Comparison of ENCODE assay signal across 2 cellular contexts in the genomic region with DNA sequence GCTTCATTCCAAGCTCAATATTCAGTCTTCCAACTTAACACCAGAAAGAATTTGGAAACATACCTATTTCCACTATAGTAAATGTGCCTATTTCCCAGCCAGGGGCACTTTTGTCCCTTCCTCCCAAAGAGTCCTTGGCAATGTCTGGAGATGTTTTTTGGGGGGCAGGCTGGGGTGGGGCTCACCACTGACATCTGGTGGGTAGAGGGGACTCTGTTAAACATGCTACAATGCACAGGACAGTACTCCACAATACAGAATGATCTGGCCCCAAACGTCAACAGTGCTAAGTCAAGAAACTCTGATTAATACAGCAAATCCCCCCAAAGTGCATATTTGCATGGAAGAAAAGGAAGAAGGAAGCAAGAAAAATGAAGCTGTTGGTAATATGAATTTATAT.
TF ChIP-seq lines count a peak whose summit lies in the region.

No MANE protein-coding gene starts in this region.

TF ChIP-seq in HCT116, 20 proteins besides CTCF, POLR2A, EP300 and RAD21 (continued from another document):
- TF ChIP-seq, protein P1, sequence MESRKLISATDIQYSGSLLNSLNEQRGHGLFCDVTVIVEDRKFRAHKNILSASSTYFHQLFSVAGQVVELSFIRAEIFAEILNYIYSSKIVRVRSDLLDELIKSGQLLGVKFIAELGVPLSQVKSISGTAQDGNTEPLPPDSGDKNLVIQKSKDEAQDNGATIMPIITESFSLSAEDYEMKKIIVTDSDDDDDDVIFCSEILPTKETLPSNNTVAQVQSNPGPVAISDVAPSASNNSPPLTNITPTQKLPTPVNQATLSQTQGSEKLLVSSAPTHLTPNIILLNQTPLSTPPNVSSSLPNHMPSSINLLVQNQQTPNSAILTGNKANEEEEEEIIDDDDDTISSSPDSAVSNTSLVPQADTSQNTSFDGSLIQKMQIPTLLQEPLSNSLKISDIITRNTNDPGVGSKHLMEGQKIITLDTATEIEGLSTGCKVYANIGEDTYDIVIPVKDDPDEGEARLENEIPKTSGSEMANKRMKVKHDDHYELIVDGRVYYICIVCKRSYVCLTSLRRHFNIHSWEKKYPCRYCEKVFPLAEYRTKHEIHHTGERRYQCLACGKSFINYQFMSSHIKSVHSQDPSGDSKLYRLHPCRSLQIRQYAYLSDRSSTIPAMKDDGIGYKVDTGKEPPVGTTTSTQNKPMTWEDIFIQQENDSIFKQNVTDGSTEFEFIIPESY (IDR thresholded peaks at IDR 0.05; ENCODE audit: extremely low read depth, insufficient replicate concordance, low read length): no peak
- no peak for TF ChIP-seq JUND (IDR thresholded peaks at IDR 0.05)
- no peak for TF ChIP-seq TCF7L2 (IDR thresholded peaks at IDR 0.05; ENCODE audit: borderline replicate concordance, extremely low read depth, insufficient read depth, insufficient read length)
- TF ChIP-seq ELF1 (IDR thresholded peaks at IDR 0.05; ENCODE audit: borderline replicate concordance, low read depth): no peak
- TF ChIP-seq POLR2AphosphoS5 (IDR thresholded peaks at IDR 0.05; ENCODE audit: low read depth, low read length): no peak
- no peak for TF ChIP-seq FOSL1 (IDR thresholded peaks at IDR 0.05; ENCODE audit: low read depth)
- no peak for TF ChIP-seq CEBPB (IDR thresholded peaks at IDR 0.05; ENCODE audit: low read depth)

TF ChIP-seq in WTC11, 78 proteins besides CTCF, POLR2A, EP300 and RAD21:
- TF ChIP-seq, protein P2, sequence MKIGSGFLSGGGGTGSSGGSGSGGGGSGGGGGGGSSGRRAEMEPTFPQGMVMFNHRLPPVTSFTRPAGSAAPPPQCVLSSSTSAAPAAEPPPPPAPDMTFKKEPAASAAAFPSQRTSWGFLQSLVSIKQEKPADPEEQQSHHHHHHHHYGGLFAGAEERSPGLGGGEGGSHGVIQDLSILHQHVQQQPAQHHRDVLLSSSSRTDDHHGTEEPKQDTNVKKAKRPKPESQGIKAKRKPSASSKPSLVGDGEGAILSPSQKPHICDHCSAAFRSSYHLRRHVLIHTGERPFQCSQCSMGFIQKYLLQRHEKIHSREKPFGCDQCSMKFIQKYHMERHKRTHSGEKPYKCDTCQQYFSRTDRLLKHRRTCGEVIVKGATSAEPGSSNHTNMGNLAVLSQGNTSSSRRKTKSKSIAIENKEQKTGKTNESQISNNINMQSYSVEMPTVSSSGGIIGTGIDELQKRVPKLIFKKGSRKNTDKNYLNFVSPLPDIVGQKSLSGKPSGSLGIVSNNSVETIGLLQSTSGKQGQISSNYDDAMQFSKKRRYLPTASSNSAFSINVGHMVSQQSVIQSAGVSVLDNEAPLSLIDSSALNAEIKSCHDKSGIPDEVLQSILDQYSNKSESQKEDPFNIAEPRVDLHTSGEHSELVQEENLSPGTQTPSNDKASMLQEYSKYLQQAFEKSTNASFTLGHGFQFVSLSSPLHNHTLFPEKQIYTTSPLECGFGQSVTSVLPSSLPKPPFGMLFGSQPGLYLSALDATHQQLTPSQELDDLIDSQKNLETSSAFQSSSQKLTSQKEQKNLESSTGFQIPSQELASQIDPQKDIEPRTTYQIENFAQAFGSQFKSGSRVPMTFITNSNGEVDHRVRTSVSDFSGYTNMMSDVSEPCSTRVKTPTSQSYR (CRISPR knock-in tag; IDR thresholded peaks at IDR 0.05): no peak
- no peak for TF ChIP-seq SOX15 (CRISPR knock-in tag; IDR thresholded peaks at IDR 0.05)
- no peak for TF ChIP-seq PRRX2 (CRISPR knock-in tag; IDR thresholded peaks at IDR 0.05)
- TF ChIP-seq, protein P3, sequence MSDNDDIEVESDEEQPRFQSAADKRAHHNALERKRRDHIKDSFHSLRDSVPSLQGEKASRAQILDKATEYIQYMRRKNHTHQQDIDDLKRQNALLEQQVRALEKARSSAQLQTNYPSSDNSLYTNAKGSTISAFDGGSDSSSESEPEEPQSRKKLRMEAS (CRISPR knock-in tag; IDR thresholded peaks at IDR 0.05): no peak
